25 cellular contexts compared by ENCODE assay signal in the genomic region with DNA sequence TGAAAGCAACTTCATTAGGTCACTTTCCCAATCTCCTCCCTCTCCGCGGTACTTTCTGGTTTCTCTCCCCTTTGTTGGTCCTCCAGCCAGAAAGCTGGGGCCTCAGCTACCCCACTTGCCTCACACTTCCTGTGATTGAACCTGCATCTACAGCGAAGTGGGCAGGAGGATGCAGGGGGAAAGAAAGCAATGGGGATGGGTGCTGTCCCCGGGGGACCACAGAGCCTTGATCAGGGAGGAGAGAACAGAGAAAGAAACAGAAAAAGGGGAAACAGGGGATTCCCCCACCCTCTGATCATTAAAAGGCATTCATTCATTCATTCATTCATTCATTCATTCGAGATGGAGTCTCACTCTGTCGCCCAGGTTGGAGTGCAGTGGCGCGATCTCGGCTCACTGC.
DNase-seq lines count a peak whose midpoint lies in the region; ATAC-seq, FAIRE-seq and TF ChIP-seq lines count a peak whose summit lies in the region.
"Had no signal": no experiment of that assay in that cellular context is flagged by ENCODE, and none has a peak within 500 bp of the region (broad histone marks: within the 10 kb centered on the region; RNA-seq: fewer than 3 reads in every experiment).

No MANE protein-coding gene starts in this region.

- H3K36me3 ChIP-seq in neuronal stem cell (replicated peaks in 1 of 2; ENCODE audit: control insufficient read depth in 2 of 2, insufficient read depth in 2 of 2, low read length in 2 of 2), result no peaks in the 10 kb centered on the region
- no peaks in the 10 kb centered on the region for H3K36me3 ChIP-seq in kidney (ENCODE audit: control insufficient read depth in 1 of 2, insufficient read depth in 2 of 2, low read length in 2 of 2)
- H3K36me3 ChIP-seq: gastrocnemius medialis, sigmoid colon had no signal

- H3K9me3 Mint-ChIP-seq in activated CD8-positive, alpha-beta T cell treated with anti-CD3 and anti-CD28 coated beads for 36 hours, result no peaks in the 10 kb centered on the region
- H3K9me3 Mint-ChIP-seq: activated CD4-positive, alpha-beta T cell treated with anti-CD3 and anti-CD28 coated beads, Interleukin-2, amount 10 ng/mL, durations not matched to agents 7 days and 5 days; activated T-helper 1 cell treated with anti-CD3 and anti-CD28 coated beads, Interleukin-12 subunit alpha, Interleukin-12 subunit beta, Interleukin-2, Interleukin-4 antibody, amounts not matched to agents 30 ng/mL and 10 ng/mL and 1 ng/mL, durations not matched to agents 14 hours and 24 hours and 36 hours; GM23338 had no signal

- no peaks in the 10 kb centered on the region for H3K27me3 Mint-ChIP-seq in activated CD8-positive, alpha-beta T cell treated with anti-CD3 and anti-CD28 coated beads for 36 hours

- H2BK5ac ChIP-seq in neuronal stem cell (ENCODE audit: low read length), result no peak overlapping the region

- no peaks in the 10 kb centered on the region for H3K27me3 ChIP-seq in neuronal stem cell (ENCODE audit: control insufficient read depth in 3 of 3, insufficient read depth in 3 of 3, low read depth in 1 of 3, low read length in 3 of 3)
- H3K27me3 ChIP-seq: gastrocnemius medialis, testis had no signal

- no peak overlapping the region for H3K4ac ChIP-seq in neuronal stem cell (ENCODE audit: low read length)

- ATAC-seq in activated CD8-positive, alpha-beta T cell treated with anti-CD3 and anti-CD28 coated beads for 36 hours, result peak; percentile 91
- ATAC-seq: esophagus mucosa; gastrocnemius medialis; GM23338; naive thymus-derived CD4-positive, alpha-beta T cell had no signal

- TF ChIP-seq CTCF in GM10248 (IDR thresholded peaks at IDR 0.05; ENCODE audit: control extremely low read depth, extremely low read depth, low read depth, missing control alignments), result no peak
- no peak for TF ChIP-seq CTCF in activated CD8-positive, alpha-beta T cell treated with anti-CD3 and anti-CD28 coated beads for 36 hours (IDR thresholded peaks at IDR 0.05)
- TF ChIP-seq CTCF in kidney (IDR thresholded peaks at IDR 0.05; ENCODE audit: borderline replicate concordance, extremely low read depth, insufficient read depth), result no peak

- no peak overlapping the region for H3K4me3 Mint-ChIP-seq in activated CD8-positive, alpha-beta T cell treated with anti-CD3 and anti-CD28 coated beads for 36 hours
- H3K4me3 Mint-ChIP-seq: activated CD4-positive, alpha-beta T cell treated with anti-CD3 and anti-CD28 coated beads, Interleukin-2, amount 10 ng/mL, durations not matched to agents 7 days and 5 days; activated T-helper 1 cell treated with anti-CD3 and anti-CD28 coated beads, Interleukin-12 subunit alpha, Interleukin-12 subunit beta, Interleukin-2, Interleukin-4 antibody, amounts not matched to agents 30 ng/mL and 10 ng/mL and 1 ng/mL, durations not matched to agents 14 hours and 24 hours and 36 hours; GM23338; naive thymus-derived CD4-positive, alpha-beta T cell had no signal

- no peak overlapping the region for H2BK15ac ChIP-seq in neuronal stem cell (ENCODE audit: low read length)

- no peak overlapping the region for H3K14ac ChIP-seq in neuronal stem cell (ENCODE audit: low read length)

- H4K91ac ChIP-seq in neuronal stem cell (ENCODE audit: low read depth, low read length, poor library complexity), result no peak overlapping the region

- no peaks in the 10 kb centered on the region for H3K79me1 ChIP-seq in neuronal stem cell (ENCODE audit: low read depth, low read length)

- H3K4me1 ChIP-seq in neuronal stem cell (ENCODE audit: control insufficient read depth in 2 of 2, insufficient read depth in 1 of 2, low read depth in 1 of 2, low read length in 2 of 2) (peaks cover 0 to 2% of the 10 kb centered on the region in 2 donors), kidney (ENCODE audit: control insufficient read depth in 1 of 2, insufficient read depth in 1 of 2, low read depth in 1 of 2, low read length in 2 of 2) (no peaks in the 10 kb centered on the region)
- H3K4me1 ChIP-seq: gastrocnemius medialis, parathyroid adenoma, sigmoid colon, testis had no signal

- peak overlapping the region; percentile 21 for H3K27ac Mint-ChIP-seq in activated CD8-positive, alpha-beta T cell treated with anti-CD3 and anti-CD28 coated beads for 36 hours
- H3K27ac Mint-ChIP-seq: activated CD4-positive, alpha-beta T cell treated with anti-CD3 and anti-CD28 coated beads, Interleukin-2, amount 10 ng/mL, durations not matched to agents 7 days and 5 days; activated T-helper 1 cell treated with anti-CD3 and anti-CD28 coated beads, Interleukin-12 subunit alpha, Interleukin-12 subunit beta, Interleukin-2, Interleukin-4 antibody, amounts not matched to agents 30 ng/mL and 10 ng/mL and 1 ng/mL, durations not matched to agents 14 hours and 24 hours and 36 hours; GM23338 had no signal

- WGBS in neuronal stem cell (ENCODE audit: extremely low coverage in 2 of 2, insufficient read length in 2 of 2, insufficient replicate concordance in 1 of 2), 2 donors, result no CpG with 5 or more reads among the region's 9 CpGs

- H3K4me3 ChIP-seq in neuronal stem cell (ENCODE audit: low read length in 2 of 2) (no peak overlapping the region), kidney (ENCODE audit: low read length in 2 of 2) (no peak overlapping the region)
- H3K4me3 ChIP-seq: gastrocnemius medialis, GM23338, sigmoid colon, testis had no signal

- H3K4me1 Mint-ChIP-seq in activated CD8-positive, alpha-beta T cell treated with anti-CD3 and anti-CD28 coated beads for 36 hours (ENCODE audit: low read depth), result peaks cover 13% of the 10 kb centered on the region
- H3K4me1 Mint-ChIP-seq: GM23338 had no signal

- H3K9me3 ChIP-seq in neuronal stem cell (replicated peaks in 1 of 2; ENCODE audit: control insufficient read depth in 2 of 2, insufficient read depth in 1 of 2, low read depth in 1 of 2, low read length in 2 of 2) (no peaks in the 10 kb centered on the region), kidney (ENCODE audit: control insufficient read depth in 1 of 2, low read length in 2 of 2) (no peaks in the 10 kb centered on the region)
- H3K9me3 ChIP-seq: gastrocnemius medialis, sigmoid colon, SK-N-SH, testis had no signal

- no peak overlapping the region for H2BK12ac ChIP-seq in neuronal stem cell (ENCODE audit: low read length)

- no peak for FAIRE-seq in kidney (lab: Jason Lieb, UNC)
- FAIRE-seq: GM19239 had no signal

- H3K27ac ChIP-seq in neuronal stem cell (replicated peaks; ENCODE audit: low read length) (no peak overlapping the region), kidney (ENCODE audit: low read depth in 2 of 2, low read length in 2 of 2) (no peak overlapping the region)
- H3K27ac ChIP-seq: gastrocnemius medialis, parathyroid adenoma, sigmoid colon, testis had no signal

- peak overlapping the region; percentile 58 for H3K18ac ChIP-seq in neuronal stem cell (ENCODE audit: low read length)

- no peak overlapping the region for H3K23ac ChIP-seq in neuronal stem cell (ENCODE audit: low read depth, low read length, poor library complexity)

- DNase-seq in activated naive CD4-positive, alpha-beta T cell treated with Interleukin-2 at 50 U/mL for 16 hours, result peak; percentile 28
- no peak for DNase-seq in activated naive CD4-positive, alpha-beta T cell (lab: John Stamatoyannopoulos, UW)
- peak; percentile 45 for DNase-seq in GM10248 (ENCODE audit: extremely low spot score)
- peak; percentile 68 for DNase-seq in activated CD8-positive, alpha-beta T cell treated with anti-CD3 and anti-CD28 coated beads for 36 hours
- no peak for DNase-seq in neuronal stem cell (ENCODE audit: low spot score)
- no peak for DNase-seq in SW480 (ENCODE audit: low spot score)
- no peak for DNase-seq in kidney
- DNase-seq in DMS79 treated with DMSO at 0.1 percent for 48 hours (lab: John Stamatoyannopoulos, UW), result no peak
- DNase-seq: activated CD4-positive, alpha-beta T cell treated with anti-CD3 and anti-CD28 coated beads, Interleukin-2, amount 10 ng/mL, durations not matched to agents 7 days and 5 days; anterior cingulate cortex; gastrocnemius medialis; KG1; mesenchymal stem cell; MV-4-11; naive thymus-derived CD4-positive, alpha-beta T cell; NCI-H187; NCI-H446; sigmoid colon; SK-N-SH; testis had no signal

- H3K36me3 Mint-ChIP-seq in activated CD8-positive, alpha-beta T cell treated with anti-CD3 and anti-CD28 coated beads for 36 hours (ENCODE audit: low read depth), result no peaks in the 10 kb centered on the region

- peak overlapping the region; percentile 10 for H4K8ac ChIP-seq in neuronal stem cell (ENCODE audit: low read depth, low read length)

- no peak overlapping the region for H2AK5ac ChIP-seq in neuronal stem cell (ENCODE audit: low read depth, low read length)

- CTCF ChIA-PET in GM10248 (lab: Yijun Ruan, JAX), result interaction anchor here (1.0 to 1.1 kb wide), 2 partner anchors 13 to 23 kb away, joined by 3 read pairs; no protein-coding TSS in a partner anchor
- CTCF ChIA-PET in activated CD8-positive, alpha-beta T cell treated with anti-CD3 and anti-CD28 coated beads for 36 hours (lab: Charles Lee), result interaction anchor here (1.3 kb wide), 1 partner anchor 239 kb away, joined by 3 read pairs; no protein-coding TSS in a partner anchor

- H3K9ac ChIP-seq in neuronal stem cell (ENCODE audit: low read depth, low read length, poor library complexity), result no peak overlapping the region
- no peak overlapping the region for H3K9ac ChIP-seq in kidney (ENCODE audit: low read length in 2 of 2)
- H3K9ac ChIP-seq: parathyroid adenoma, SK-N-SH had no signal

- H2BK120ac ChIP-seq in neuronal stem cell (ENCODE audit: low read depth, low read length), result no peak overlapping the region

- H3K4me2 ChIP-seq in neuronal stem cell (ENCODE audit: insufficient read depth, low read length, poor library complexity, severe bottlenecking), result no peak overlapping the region
- H3K4me2 ChIP-seq: GM23338, SK-N-SH had no signal

- POLR2A ChIA-PET in GM10248 (lab: Yijun Ruan, JAX), result no interaction called here
- POLR2A ChIA-PET in activated CD8-positive, alpha-beta T cell treated with anti-CD3 and anti-CD28 coated beads for 36 hours (lab: Charles Lee), result no interaction called here

- intact Hi-C loops in activated CD8-positive, alpha-beta T cell treated with anti-CD3 and anti-CD28 coated beads for 36 hours (cut with micrococcal nuclease), result no loop called here
- intact Hi-C loops in kidney (cut with DNase I), result no loop called here

- H2AFZ ChIP-seq in neuronal stem cell (ENCODE audit: low read length), result no peak overlapping the region
- H2AFZ ChIP-seq: GM23338, parathyroid adenoma had no signal

Comparison
In these comparisons a context has a peak if more than half of its experiments do, and no peak if none do; other contexts are left out.
1. DNase-seq: peak in activated naive CD4-positive, alpha-beta T cell treated with Interleukin-2 at 50 U/mL for 16 hours (single experiment), GM10248 (single experiment) and activated CD8-positive, alpha-beta T cell treated with anti-CD3 and anti-CD28 coated beads for 36 hours (single experiment); none in activated naive CD4-positive, alpha-beta T cell (0 of 4), neuronal stem cell (single experiment), SW480 (single experiment), kidney (single experiment) and DMS79 treated with DMSO at 0.1 percent for 48 hours (single experiment).